1 cellular context compared by ENCODE assay signal in the genomic region with DNA sequence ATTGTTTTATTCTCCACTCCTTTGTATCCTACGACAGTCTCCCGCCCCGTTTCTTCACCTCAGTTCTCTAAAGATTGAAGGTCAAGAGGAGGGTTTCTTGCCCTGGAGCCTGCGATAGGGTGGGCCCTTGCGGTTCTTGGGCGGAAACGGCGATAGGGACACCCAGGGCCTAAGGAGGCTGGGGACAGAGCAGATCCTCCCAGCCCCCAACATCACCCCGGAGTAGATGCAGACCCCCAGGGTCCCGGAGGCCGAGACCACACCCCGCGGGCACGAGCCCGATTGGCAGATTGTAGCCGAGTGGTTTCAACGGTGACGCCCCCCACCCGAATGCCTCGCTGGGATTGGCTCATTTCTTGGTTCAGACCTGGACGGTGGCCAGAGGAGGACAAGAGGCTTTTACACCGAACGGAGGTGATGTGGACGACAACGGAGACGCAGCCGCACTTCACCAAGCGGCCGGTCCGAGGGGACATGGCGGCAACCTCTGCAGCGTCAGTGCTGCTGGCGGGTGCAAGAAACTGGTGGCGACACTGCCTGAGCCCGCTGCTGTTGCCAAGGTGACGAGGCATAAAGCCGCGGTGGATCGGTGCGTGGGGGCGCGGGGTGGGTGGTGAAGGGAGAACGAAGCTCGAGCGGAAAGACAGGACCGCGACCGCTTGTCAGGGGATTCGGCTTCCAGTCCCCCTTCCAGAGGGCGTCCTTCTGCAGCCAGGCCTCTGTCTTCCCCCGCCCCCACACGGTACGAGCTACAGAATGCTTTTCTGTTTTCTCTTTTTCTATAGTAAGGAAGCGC.
TF ChIP-seq lines count a peak whose summit lies in the region.

No MANE protein-coding gene starts in this region.

TF ChIP-seq in HEK293, 187 proteins besides CTCF, POLR2A, EP300 and RAD21 (continued from another document and continues in another):
- TF ChIP-seq PRDM2 (tag by site-specific recombination; IDR thresholded peaks at IDR 0.05; ENCODE audit: borderline replicate concordance) (no peak), TSHZ1 (tag by site-specific recombination; IDR thresholded peaks at IDR 0.05; ENCODE audit: borderline replicate concordance) (peak; percentile 25; the same call in 1 of the 2 replicates), ZNF510 (tag by site-specific recombination; IDR thresholded peaks at IDR 0.05; ENCODE audit: insufficient replicate concordance) (no peak), HOXD13 (CRISPR knock-in tag; IDR thresholded peaks at IDR 0.05; ENCODE audit: borderline replicate concordance) (no peak), ZNF529 (tag by site-specific recombination; IDR thresholded peaks at IDR 0.05; ENCODE audit: insufficient replicate concordance) (no peak), ZNF623 (tag by site-specific recombination; IDR thresholded peaks at IDR 0.05) (0 out of 2 replicates have a peak, but pooled peaks have one; percentile 9), INSM2 (tag by site-specific recombination; IDR thresholded peaks at IDR 0.05) (no peak), GLIS1 (tag by site-specific recombination; IDR thresholded peaks at IDR 0.05) (peak; percentile 77), ZEB2 (tag by site-specific recombination; IDR thresholded peaks at IDR 0.05) (peak; percentile 80; the same call in 1 of the 2 replicates), ZNF148 (tag by site-specific recombination; IDR thresholded peaks at IDR 0.05; ENCODE audit: borderline replicate concordance) (no peak), YY1 (tag by site-specific recombination; IDR thresholded peaks at IDR 0.05) (peak; percentile 89), ZNF664 (tag by site-specific recombination; IDR thresholded peaks at IDR 0.05) (no peak), ZNF132 (tag by site-specific recombination; IDR thresholded peaks at IDR 0.05; ENCODE audit: borderline replicate concordance) (no peak), ZNF114 (tag by site-specific recombination; IDR thresholded peaks at IDR 0.05) (no peak), ZNF792 (tag by site-specific recombination; IDR thresholded peaks at IDR 0.05) (0 out of 2 replicates have a peak, but pooled peaks have one; percentile 20), ZBTB8A (tag by site-specific recombination; IDR thresholded peaks at IDR 0.05) (peak; percentile 38; the same call in 1 of the 2 replicates), ZNF560 (tag by site-specific recombination; IDR thresholded peaks at IDR 0.05; ENCODE audit: borderline replicate concordance) (no peak), ZNF138 (tag by site-specific recombination; IDR thresholded peaks at IDR 0.05; ENCODE audit: borderline replicate concordance) (no peak), ZNF354C (tag by site-specific recombination; IDR thresholded peaks at IDR 0.05; ENCODE audit: borderline replicate concordance, low read depth) (no peak), ZNF548 (tag by site-specific recombination; IDR thresholded peaks at IDR 0.05) (no peak), ZNF18 (tag by site-specific recombination; IDR thresholded peaks at IDR 0.05) (no peak)
- TF ChIP-seq, protein P1, sequence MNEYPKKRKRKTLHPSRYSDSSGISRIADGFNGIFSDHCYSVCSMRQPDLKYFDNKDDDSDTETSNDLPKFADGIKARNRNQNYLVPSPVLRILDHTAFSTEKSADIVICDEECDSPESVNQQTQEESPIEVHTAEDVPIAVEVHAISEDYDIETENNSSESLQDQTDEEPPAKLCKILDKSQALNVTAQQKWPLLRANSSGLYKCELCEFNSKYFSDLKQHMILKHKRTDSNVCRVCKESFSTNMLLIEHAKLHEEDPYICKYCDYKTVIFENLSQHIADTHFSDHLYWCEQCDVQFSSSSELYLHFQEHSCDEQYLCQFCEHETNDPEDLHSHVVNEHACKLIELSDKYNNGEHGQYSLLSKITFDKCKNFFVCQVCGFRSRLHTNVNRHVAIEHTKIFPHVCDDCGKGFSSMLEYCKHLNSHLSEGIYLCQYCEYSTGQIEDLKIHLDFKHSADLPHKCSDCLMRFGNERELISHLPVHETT (tag by site-specific recombination; IDR thresholded peaks at IDR 0.05) = no peak
- TF ChIP-seq, protein P2, sequence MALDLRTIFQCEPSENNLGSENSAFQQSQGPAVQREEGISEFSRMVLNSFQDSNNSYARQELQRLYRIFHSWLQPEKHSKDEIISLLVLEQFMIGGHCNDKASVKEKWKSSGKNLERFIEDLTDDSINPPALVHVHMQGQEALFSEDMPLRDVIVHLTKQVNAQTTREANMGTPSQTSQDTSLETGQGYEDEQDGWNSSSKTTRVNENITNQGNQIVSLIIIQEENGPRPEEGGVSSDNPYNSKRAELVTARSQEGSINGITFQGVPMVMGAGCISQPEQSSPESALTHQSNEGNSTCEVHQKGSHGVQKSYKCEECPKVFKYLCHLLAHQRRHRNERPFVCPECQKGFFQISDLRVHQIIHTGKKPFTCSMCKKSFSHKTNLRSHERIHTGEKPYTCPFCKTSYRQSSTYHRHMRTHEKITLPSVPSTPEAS (tag by site-specific recombination; IDR thresholded peaks at IDR 0.05) = 0 out of 2 replicates have a peak, but pooled peaks have one; percentile 14
- TF ChIP-seq, protein P3, sequence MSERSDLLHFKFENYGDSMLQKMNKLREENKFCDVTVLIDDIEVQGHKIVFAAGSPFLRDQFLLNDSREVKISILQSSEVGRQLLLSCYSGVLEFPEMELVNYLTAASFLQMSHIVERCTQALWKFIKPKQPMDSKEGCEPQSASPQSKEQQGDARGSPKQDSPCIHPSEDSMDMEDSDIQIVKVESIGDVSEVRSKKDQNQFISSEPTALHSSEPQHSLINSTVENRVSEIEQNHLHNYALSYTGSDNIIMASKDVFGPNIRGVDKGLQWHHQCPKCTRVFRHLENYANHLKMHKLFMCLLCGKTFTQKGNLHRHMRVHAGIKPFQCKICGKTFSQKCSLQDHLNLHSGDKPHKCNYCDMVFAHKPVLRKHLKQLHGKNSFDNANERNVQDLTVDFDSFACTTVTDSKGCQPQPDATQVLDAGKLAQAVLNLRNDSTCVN (tag by site-specific recombination; optimal IDR thresholded peaks at IDR 0.05) = peak; percentile 68
